In the genomic region with DNA sequence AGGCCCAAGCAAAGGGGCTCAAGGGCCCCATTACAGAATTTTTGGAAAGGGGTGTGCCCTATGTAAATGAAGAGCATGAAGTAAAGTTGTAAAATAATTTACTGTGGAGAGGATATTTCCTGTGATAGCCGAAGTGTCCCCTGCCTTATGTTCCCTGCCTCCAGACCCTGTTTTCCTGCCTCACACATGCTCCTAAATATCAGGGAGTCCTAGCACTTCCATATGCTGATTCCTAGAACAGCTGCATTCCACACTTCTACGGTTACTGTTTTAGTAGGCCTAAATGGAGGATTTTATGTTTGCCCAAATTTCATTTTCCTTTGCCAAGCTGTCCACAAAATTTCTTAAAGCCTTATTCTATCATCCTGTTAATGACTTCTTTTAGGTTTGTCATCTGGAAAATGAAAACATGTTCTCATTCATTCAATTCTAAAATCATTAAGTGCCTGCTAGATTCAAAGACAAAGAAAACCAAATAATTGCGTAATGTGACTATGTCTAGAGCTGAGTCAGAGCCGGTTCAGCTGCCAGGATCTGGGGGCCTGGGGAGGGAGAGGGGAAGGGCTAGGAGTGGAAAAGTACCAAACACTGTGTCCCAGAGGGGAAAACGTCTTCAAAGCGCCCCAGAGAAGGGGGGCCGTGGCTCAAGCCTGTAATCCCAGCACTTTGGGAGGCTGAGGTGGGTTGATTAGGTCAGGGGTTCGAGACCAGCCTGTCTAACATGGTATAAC, we compare ENCODE assay signal across 1 cellular context.
A peak's percentile ranks its signal among the peaks of the same experiment; 100 is the strongest.
TF ChIP-seq lines count a peak whose summit lies in the region.

No MANE protein-coding gene starts in this region.

TF ChIP-seq in HepG2, 621 proteins besides CTCF, POLR2A, EP300 and RAD21 (continued from another document and continues in another):
- TF ChIP-seq, protein P1, sequence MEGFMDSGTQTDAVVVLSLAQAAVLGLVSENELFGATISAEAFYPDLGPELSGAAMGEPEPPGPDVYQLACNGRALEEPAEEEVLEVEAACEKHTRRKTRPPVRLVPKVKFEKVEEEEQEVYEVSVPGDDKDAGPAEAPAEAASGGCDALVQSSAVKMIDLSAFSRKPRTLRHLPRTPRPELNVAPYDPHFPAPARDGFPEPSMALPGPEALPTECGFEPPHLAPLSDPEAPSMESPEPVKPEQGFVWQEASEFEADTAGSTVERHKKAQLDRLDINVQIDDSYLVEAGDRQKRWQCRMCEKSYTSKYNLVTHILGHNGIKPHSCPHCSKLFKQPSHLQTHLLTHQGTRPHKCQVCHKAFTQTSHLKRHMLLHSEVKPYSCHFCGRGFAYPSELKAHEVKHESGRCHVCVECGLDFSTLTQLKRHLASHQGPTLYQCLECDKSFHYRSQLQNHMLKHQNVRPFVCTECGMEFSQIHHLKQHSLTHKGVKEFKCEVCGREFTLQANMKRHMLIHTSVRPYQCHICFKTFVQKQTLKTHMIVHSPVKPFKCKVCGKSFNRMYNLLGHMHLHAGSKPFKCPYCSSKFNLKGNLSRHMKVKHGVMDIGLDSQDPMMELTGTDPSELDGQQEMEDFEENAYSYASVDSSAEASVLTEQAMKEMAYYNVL (CRISPR knock-in tag; IDR thresholded peaks at IDR 0.05; ENCODE audit: borderline replicate concordance): no peak
- TF ChIP-seq FOSL2 (CRISPR knock-in tag; IDR thresholded peaks at IDR 0.05): peak; percentile 97
- TF ChIP-seq, protein P2, sequence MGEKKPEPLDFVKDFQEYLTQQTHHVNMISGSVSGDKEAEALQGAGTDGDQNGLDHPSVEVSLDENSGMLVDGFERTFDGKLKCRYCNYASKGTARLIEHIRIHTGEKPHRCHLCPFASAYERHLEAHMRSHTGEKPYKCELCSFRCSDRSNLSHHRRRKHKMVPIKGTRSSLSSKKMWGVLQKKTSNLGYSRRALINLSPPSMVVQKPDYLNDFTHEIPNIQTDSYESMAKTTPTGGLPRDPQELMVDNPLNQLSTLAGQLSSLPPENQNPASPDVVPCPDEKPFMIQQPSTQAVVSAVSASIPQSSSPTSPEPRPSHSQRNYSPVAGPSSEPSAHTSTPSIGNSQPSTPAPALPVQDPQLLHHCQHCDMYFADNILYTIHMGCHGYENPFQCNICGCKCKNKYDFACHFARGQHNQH (CRISPR knock-in tag; IDR thresholded peaks at IDR 0.05): peak; percentile 63; the same call in 1 of the 2 replicates
- TF ChIP-seq TGIF2 (CRISPR knock-in tag; IDR thresholded peaks at IDR 0.05): no peak
- TF ChIP-seq ZNF232 (CRISPR knock-in tag; IDR thresholded peaks at IDR 0.05; ENCODE audit: borderline replicate concordance): no peak
- no peak for TF ChIP-seq ZFP37 (CRISPR knock-in tag; IDR thresholded peaks at IDR 0.05; ENCODE audit: borderline replicate concordance)
- peak; percentile 37; the same call in 1 of the 2 replicates for TF ChIP-seq HDAC1 (CRISPR knock-in tag; IDR thresholded peaks at IDR 0.05)
- no peak for TF ChIP-seq SOX13 (IDR thresholded peaks at IDR 0.05)
- peak in 1 of 2 experiments; percentile 77; a peak in 2 of 4 replicates for TF ChIP-seq SOX13 (CRISPR knock-in tag; conservative IDR thresholded peaks at IDR 0.05 in 1 of 2, IDR thresholded peaks at IDR 0.05 in 1 of 2)
- TF ChIP-seq, protein P3, sequence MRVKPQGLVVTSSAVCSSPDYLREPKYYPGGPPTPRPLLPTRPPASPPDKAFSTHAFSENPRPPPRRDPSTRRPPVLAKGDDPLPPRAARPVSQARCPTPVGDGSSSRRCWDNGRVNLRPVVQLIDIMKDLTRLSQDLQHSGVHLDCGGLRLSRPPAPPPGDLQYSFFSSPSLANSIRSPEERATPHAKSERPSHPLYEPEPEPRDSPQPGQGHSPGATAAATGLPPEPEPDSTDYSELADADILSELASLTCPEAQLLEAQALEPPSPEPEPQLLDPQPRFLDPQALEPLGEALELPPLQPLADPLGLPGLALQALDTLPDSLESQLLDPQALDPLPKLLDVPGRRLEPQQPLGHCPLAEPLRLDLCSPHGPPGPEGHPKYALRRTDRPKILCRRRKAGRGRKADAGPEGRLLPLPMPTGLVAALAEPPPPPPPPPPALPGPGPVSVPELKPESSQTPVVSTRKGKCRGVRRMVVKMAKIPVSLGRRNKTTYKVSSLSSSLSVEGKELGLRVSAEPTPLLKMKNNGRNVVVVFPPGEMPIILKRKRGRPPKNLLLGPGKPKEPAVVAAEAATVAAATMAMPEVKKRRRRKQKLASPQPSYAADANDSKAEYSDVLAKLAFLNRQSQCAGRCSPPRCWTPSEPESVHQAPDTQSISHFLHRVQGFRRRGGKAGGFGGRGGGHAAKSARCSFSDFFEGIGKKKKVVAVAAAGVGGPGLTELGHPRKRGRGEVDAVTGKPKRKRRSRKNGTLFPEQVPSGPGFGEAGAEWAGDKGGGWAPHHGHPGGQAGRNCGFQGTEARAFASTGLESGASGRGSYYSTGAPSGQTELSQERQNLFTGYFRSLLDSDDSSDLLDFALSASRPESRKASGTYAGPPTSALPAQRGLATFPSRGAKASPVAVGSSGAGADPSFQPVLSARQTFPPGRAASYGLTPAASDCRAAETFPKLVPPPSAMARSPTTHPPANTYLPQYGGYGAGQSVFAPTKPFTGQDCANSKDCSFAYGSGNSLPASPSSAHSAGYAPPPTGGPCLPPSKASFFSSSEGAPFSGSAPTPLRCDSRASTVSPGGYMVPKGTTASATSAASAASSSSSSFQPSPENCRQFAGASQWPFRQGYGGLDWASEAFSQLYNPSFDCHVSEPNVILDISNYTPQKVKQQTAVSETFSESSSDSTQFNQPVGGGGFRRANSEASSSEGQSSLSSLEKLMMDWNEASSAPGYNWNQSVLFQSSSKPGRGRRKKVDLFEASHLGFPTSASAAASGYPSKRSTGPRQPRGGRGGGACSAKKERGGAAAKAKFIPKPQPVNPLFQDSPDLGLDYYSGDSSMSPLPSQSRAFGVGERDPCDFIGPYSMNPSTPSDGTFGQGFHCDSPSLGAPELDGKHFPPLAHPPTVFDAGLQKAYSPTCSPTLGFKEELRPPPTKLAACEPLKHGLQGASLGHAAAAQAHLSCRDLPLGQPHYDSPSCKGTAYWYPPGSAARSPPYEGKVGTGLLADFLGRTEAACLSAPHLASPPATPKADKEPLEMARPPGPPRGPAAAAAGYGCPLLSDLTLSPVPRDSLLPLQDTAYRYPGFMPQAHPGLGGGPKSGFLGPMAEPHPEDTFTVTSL (CRISPR knock-in tag; IDR thresholded peaks at IDR 0.05; ENCODE audit: borderline replicate concordance): peak; percentile 56; the same call in 1 of the 2 replicates
- TF ChIP-seq ZNF12 (CRISPR knock-in tag; IDR thresholded peaks at IDR 0.05): peak; percentile 100
- no peak for TF ChIP-seq BHLHE40 (IDR thresholded peaks at IDR 0.05; ENCODE audit: low read length)
- TF ChIP-seq KDM6A (CRISPR knock-in tag; IDR thresholded peaks at IDR 0.05; ENCODE audit: low read depth): no peak
- TF ChIP-seq, protein P4, sequence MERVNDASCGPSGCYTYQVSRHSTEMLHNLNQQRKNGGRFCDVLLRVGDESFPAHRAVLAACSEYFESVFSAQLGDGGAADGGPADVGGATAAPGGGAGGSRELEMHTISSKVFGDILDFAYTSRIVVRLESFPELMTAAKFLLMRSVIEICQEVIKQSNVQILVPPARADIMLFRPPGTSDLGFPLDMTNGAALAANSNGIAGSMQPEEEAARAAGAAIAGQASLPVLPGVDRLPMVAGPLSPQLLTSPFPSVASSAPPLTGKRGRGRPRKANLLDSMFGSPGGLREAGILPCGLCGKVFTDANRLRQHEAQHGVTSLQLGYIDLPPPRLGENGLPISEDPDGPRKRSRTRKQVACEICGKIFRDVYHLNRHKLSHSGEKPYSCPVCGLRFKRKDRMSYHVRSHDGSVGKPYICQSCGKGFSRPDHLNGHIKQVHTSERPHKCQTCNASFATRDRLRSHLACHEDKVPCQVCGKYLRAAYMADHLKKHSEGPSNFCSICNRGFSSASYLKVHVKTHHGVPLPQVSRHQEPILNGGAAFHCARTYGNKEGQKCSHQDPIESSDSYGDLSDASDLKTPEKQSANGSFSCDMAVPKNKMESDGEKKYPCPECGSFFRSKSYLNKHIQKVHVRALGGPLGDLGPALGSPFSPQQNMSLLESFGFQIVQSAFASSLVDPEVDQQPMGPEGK (CRISPR knock-in tag; IDR thresholded peaks at IDR 0.05): peak; percentile 98
- no peak for TF ChIP-seq ZNF709 (CRISPR knock-in tag; IDR thresholded peaks at IDR 0.05)
- no peak for TF ChIP-seq ZNF891 (CRISPR knock-in tag; IDR thresholded peaks at IDR 0.05)
- TF ChIP-seq, protein P5, sequence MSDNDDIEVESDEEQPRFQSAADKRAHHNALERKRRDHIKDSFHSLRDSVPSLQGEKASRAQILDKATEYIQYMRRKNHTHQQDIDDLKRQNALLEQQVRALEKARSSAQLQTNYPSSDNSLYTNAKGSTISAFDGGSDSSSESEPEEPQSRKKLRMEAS (IDR thresholded peaks at IDR 0.05): 0 out of 2 replicates have a peak, but pooled peaks have one; percentile 16
- no peak for TF ChIP-seq ZNF841 (CRISPR knock-in tag; IDR thresholded peaks at IDR 0.05; ENCODE audit: borderline replicate concordance)
- TF ChIP-seq RXRB (CRISPR knock-in tag; IDR thresholded peaks at IDR 0.05; ENCODE audit: borderline replicate concordance): peak; percentile 68; the same call in 1 of the 2 replicates
- TF ChIP-seq, protein P6, sequence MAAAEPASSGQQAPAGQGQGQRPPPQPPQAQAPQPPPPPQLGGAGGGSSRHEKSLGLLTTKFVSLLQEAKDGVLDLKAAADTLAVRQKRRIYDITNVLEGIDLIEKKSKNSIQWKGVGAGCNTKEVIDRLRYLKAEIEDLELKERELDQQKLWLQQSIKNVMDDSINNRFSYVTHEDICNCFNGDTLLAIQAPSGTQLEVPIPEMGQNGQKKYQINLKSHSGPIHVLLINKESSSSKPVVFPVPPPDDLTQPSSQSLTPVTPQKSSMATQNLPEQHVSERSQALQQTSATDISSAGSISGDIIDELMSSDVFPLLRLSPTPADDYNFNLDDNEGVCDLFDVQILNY (CRISPR knock-in tag; conservative IDR thresholded peaks at IDR 0.05): no peak
- peak; percentile 70; the same call in 1 of the 2 replicates for TF ChIP-seq NFIC (IDR thresholded peaks at IDR 0.05; ENCODE audit: low read length)
- no peak for TF ChIP-seq ZNF772 (CRISPR knock-in tag; IDR thresholded peaks at IDR 0.05)
- TF ChIP-seq MXD4 (CRISPR knock-in tag; IDR thresholded peaks at IDR 0.05): 0 out of 2 replicates have a peak, but pooled peaks have one; percentile 29
- TF ChIP-seq ZNF138 (CRISPR knock-in tag; IDR thresholded peaks at IDR 0.05; ENCODE audit: low read depth): no peak
- TF ChIP-seq, protein P7, sequence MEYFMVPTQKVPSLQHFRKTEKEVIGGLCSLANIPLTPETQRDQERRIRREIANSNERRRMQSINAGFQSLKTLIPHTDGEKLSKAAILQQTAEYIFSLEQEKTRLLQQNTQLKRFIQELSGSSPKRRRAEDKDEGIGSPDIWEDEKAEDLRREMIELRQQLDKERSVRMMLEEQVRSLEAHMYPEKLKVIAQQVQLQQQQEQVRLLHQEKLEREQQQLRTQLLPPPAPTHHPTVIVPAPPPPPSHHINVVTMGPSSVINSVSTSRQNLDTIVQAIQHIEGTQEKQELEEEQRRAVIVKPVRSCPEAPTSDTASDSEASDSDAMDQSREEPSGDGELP (IDR thresholded peaks at IDR 0.05; ENCODE audit: borderline replicate concordance, low read depth): peak; percentile 81; the same call in 1 of the 2 replicates
- peak; percentile 90 for TF ChIP-seq GATAD2A (CRISPR knock-in tag; IDR thresholded peaks at IDR 0.05)
- no peak for TF ChIP-seq ZNF225 (CRISPR knock-in tag; IDR thresholded peaks at IDR 0.05)
- peak; percentile 95 for TF ChIP-seq CEBPB (IDR thresholded peaks at IDR 0.05; ENCODE audit: borderline replicate concordance, low read depth, low read length)
- peak; percentile 69 for TF ChIP-seq POGZ (CRISPR knock-in tag; IDR thresholded peaks at IDR 0.05)
- TF ChIP-seq, protein P8, sequence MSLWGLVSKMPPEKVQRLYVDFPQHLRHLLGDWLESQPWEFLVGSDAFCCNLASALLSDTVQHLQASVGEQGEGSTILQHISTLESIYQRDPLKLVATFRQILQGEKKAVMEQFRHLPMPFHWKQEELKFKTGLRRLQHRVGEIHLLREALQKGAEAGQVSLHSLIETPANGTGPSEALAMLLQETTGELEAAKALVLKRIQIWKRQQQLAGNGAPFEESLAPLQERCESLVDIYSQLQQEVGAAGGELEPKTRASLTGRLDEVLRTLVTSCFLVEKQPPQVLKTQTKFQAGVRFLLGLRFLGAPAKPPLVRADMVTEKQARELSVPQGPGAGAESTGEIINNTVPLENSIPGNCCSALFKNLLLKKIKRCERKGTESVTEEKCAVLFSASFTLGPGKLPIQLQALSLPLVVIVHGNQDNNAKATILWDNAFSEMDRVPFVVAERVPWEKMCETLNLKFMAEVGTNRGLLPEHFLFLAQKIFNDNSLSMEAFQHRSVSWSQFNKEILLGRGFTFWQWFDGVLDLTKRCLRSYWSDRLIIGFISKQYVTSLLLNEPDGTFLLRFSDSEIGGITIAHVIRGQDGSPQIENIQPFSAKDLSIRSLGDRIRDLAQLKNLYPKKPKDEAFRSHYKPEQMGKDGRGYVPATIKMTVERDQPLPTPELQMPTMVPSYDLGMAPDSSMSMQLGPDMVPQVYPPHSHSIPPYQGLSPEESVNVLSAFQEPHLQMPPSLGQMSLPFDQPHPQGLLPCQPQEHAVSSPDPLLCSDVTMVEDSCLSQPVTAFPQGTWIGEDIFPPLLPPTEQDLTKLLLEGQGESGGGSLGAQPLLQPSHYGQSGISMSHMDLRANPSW (CRISPR knock-in tag; IDR thresholded peaks at IDR 0.05; ENCODE audit: borderline replicate concordance): no peak
- TF ChIP-seq, protein P9, sequence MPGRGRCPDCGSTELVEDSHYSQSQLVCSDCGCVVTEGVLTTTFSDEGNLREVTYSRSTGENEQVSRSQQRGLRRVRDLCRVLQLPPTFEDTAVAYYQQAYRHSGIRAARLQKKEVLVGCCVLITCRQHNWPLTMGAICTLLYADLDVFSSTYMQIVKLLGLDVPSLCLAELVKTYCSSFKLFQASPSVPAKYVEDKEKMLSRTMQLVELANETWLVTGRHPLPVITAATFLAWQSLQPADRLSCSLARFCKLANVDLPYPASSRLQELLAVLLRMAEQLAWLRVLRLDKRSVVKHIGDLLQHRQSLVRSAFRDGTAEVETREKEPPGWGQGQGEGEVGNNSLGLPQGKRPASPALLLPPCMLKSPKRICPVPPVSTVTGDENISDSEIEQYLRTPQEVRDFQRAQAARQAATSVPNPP (CRISPR knock-in tag; IDR thresholded peaks at IDR 0.05): no peak
- peak; percentile 37; the same call in 1 of the 2 replicates for TF ChIP-seq DPF2 (CRISPR knock-in tag; IDR thresholded peaks at IDR 0.05; ENCODE audit: borderline replicate concordance, low read depth)
- TF ChIP-seq, protein P10, sequence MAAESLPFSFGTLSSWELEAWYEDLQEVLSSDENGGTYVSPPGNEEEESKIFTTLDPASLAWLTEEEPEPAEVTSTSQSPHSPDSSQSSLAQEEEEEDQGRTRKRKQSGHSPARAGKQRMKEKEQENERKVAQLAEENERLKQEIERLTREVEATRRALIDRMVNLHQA (CRISPR knock-in tag; IDR thresholded peaks at IDR 0.05): no peak
- TF ChIP-seq ZNF282 (IDR thresholded peaks at IDR 0.05; ENCODE audit: partially characterized antibody): no peak
- TF ChIP-seq ZNF549 (CRISPR knock-in tag; IDR thresholded peaks at IDR 0.05): no peak
- TF ChIP-seq ZFY (CRISPR knock-in tag; IDR thresholded peaks at IDR 0.05): no peak
- TF ChIP-seq ZNF256 (CRISPR knock-in tag; conservative IDR thresholded peaks at IDR 0.05): 0 out of 2 replicates have a peak, but pooled peaks have one; percentile 31
- TF ChIP-seq ERF (CRISPR knock-in tag; IDR thresholded peaks at IDR 0.05): peak; percentile 48; the same call in 1 of the 2 replicates
- no peak for TF ChIP-seq ZNF615 (CRISPR knock-in tag; IDR thresholded peaks at IDR 0.05; ENCODE audit: borderline replicate concordance)
- TF ChIP-seq, protein P11, sequence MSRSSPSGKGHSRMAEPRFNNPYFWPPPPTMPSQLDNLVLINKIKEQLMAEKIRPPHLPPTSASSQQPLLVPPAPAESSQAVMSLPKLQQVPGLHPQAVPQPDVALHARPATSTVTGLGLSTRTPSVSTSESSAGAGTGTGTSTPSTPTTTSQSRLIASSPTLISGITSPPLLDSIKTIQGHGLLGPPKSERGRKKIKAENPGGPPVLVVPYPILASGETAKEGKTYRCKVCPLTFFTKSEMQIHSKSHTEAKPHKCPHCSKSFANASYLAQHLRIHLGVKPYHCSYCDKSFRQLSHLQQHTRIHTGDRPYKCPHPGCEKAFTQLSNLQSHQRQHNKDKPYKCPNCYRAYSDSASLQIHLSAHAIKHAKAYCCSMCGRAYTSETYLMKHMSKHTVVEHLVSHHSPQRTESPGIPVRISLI (CRISPR knock-in tag; IDR thresholded peaks at IDR 0.05; ENCODE audit: borderline replicate concordance): no peak
